Comparison of ENCODE assay signal across 8 cellular contexts in genomic region chr1:211326140-211326527, GRCh38. TPM values are rescaled to one million over a fixed set of nuclear protein-coding genes. Genes with fewer than 3 reads are reported as not detected.
DNase-seq lines count a peak whose midpoint lies in the region; ATAC-seq and TF ChIP-seq lines count a peak whose summit lies in the region.

No MANE protein-coding gene starts in this region.

- H3K9me3 ChIP-seq in SJSA1 (replicated peaks) (no peaks in the 10 kb centered on the region), esophagus squamous epithelium (no peaks in the 10 kb centered on the region), prostate gland (no peaks in the 10 kb centered on the region)

- WGBS in esophagus squamous epithelium, 2 donors, result 71 to 82% methylated on average over 8 of the region's 8 CpGs
- 80% methylated on average over 8 of the region's 8 CpGs for WGBS in prostate gland

- no peak for TF ChIP-seq CTCF in GM06990 (IDR thresholded peaks at IDR 0.05; ENCODE audit: insufficient read depth, low read length, poor library complexity, severe bottlenecking)
- TF ChIP-seq CTCF in esophagus squamous epithelium (IDR thresholded peaks at IDR 0.05), result no peak
- TF ChIP-seq CTCF in prostate gland (IDR thresholded peaks at IDR 0.05), result no peak

- peak overlapping the region; percentile 67 for H3K4me3 ChIP-seq in GM06990 (replicated peaks; ENCODE audit: low read depth, low read length)
- peak overlapping the region; percentile 86 for H3K4me3 ChIP-seq in SJSA1
- H3K4me3 ChIP-seq in esophagus squamous epithelium, result peak overlapping the region; percentile 66 to 85 (median 81)
- peak overlapping the region; percentile 69 to 71 for H3K4me3 ChIP-seq in prostate gland

- ATAC-seq in HG02610 (IDR thresholded peaks at IDR 0.05; ENCODE audit: unreplicated experiment), result no peak
- no peak for ATAC-seq in GM21723 (IDR thresholded peaks at IDR 0.05; ENCODE audit: unreplicated experiment)
- ATAC-seq in GM19455 (IDR thresholded peaks at IDR 0.05; ENCODE audit: unreplicated experiment), result no peak

- H3K27ac ChIP-seq in SJSA1 (0 out of 2 replicates have a peak overlapping the region, but pooled peaks have one; percentile 21), esophagus squamous epithelium (peak overlapping the region; percentile 78 to 90 (median 88)), prostate gland (peak overlapping the region; percentile 77 to 83)

- H3K4me1 ChIP-seq in SJSA1 (replicated peaks) (peaks cover 4% of the 10 kb centered on the region), esophagus squamous epithelium (peaks cover 12 to 48% (median 24%) of the 10 kb centered on the region in 3 donors), prostate gland (replicated peaks) (no peaks in the 10 kb centered on the region)

- DNase-seq in GM06990 (ENCODE audit: extremely low read depth, insufficient read length), result no peak
- no peak for DNase-seq in SJSA1 (ENCODE audit: low read depth in 1 of 2, low spot score in 2 of 2)
- DNase-seq in esophagus squamous epithelium (lab: John Stamatoyannopoulos, UW), result no peak
- no peak for DNase-seq in prostate gland (ENCODE audit: low spot score)
- no peak for DNase-seq in amniotic stem cell (lab: John Stamatoyannopoulos, UW)

- H3K36me3 ChIP-seq in GM06990 (ENCODE audit: control insufficient read depth, insufficient read depth, low read length), result no peaks in the 10 kb centered on the region
- H3K36me3 ChIP-seq in SJSA1, result peaks cover 5% of the 10 kb centered on the region; the same call in 1 of the 2 replicates
- H3K36me3 ChIP-seq in esophagus squamous epithelium, result no peaks in the 10 kb centered on the region
- H3K36me3 ChIP-seq in prostate gland, result no peaks in the 10 kb centered on the region

- no peak for TF ChIP-seq POLR2A in esophagus squamous epithelium (IDR thresholded peaks at IDR 0.05)
- TF ChIP-seq POLR2A in prostate gland (IDR thresholded peaks at IDR 0.05), result no peak

- H3K27me3 ChIP-seq in GM06990 (replicated peaks; ENCODE audit: control insufficient read depth, insufficient read depth, low read length) (no peaks in the 10 kb centered on the region), SJSA1 (replicated peaks) (no peaks in the 10 kb centered on the region), esophagus squamous epithelium (no peaks in the 10 kb centered on the region), prostate gland (replicated peaks; ENCODE audit: insufficient read depth) (no peaks in the 10 kb centered on the region)

- intact Hi-C loops in esophagus squamous epithelium (cut with DNase I), result loop anchor here (10.0 kb wide), 2 partner anchors 149 to 329 kb away; no protein-coding TSS in a partner anchor
- intact Hi-C loops in prostate gland (cut with DNase I), result loop anchor here (5.0 to 10.0 kb wide), 3 partner anchors 56 to 329 kb away; no protein-coding TSS in a partner anchor

RNA-seq across cellular contexts. Expression of gene TRAF5, which starts 0.5 kb away (rescaled TPM):
- total RNA-seq in SJSA1 (2014; rRNA removed; shearing (Covaris generic)), result 11.8 and 14.4 TPM in 2 replicates
- total RNA-seq in esophagus squamous epithelium (1 to 10 TPM; 2.7 to 9.2 (median 4.0) TPM), prostate gland (10 to 100 TPM in 1 of 2 donors, 1 to 10 TPM in 1; 8.0 to 12.6 TPM)

Comparison
In these comparisons a context has a peak if more than half of its experiments do, and no peak if none do; other contexts are left out.
1. H3K27ac ChIP-seq: peak in every context shown above with its lines; median percentile 88 in esophagus squamous epithelium; 80 in prostate gland; 21 in SJSA1.